Comparison of ENCODE assay signal across 14 cellular contexts in the genomic region with DNA sequence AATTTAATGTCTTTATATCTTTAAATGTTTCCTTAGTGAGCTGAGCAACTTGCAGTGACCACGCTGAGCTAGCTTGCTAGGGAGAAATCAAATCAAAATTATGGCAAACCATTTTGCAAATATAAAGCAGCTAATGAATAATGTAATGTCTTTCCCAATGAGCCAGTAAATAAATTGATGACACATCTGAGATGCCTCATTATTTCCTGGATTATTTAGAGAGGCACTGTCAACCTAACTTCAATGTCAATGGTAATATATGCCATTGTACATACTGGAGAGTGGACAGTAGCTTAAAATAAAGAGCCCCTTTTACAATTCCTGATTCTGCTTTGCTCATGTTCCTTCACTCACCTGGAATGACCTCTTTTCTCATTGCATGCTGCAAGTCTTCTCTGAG.
"Had no signal": no experiment of that assay in that cellular context is flagged by ENCODE, and none has a peak within 500 bp of the region (broad histone marks: within the 10 kb centered on the region; RNA-seq: fewer than 3 reads in every experiment).

No MANE protein-coding gene starts in this region.

- H3K36me3 Mint-ChIP-seq: activated naive CD4-positive, alpha-beta T cell treated with anti-CD3 and anti-CD28 coated beads, Interleukin-2, amount 10 ng/mL, durations not matched to agents 7 days and 5 days had no signal

- DNase-seq: activated B cell treated with CpG ODN at 0.5 μM for 24 hours; activated CD4-positive, alpha-beta T cell treated with anti-CD3 and anti-CD28 coated beads, Interleukin-2, amount 10 ng/mL, durations not matched to agents 24 days and 14 days; activated CD8-positive, alpha-beta memory T cell treated with anti-CD3 and anti-CD28 coated beads for 24 hours; activated naive CD4-positive, alpha-beta T cell treated with anti-CD3 and anti-CD28 coated beads, Interleukin-2, amount 10 ng/mL, durations not matched to agents 7 days and 5 days; adrenal gland; gastrocnemius medialis; naive thymus-derived CD4-positive, alpha-beta T cell; stimulated activated CD4-positive, alpha-beta T cell treated with anti-CD3 and anti-CD28 coated beads, Interleukin-4, amount 100 ng/mL, for 1 hour; stimulated activated CD8-positive, alpha-beta memory T cell treated with anti-CD3 and anti-CD28 coated beads, Interleukin-4, amount 100 ng/mL, for 48 hours; stimulated activated naive CD8-positive, alpha-beta T cell treated with anti-CD3 and anti-CD28 coated beads, Interleukin-15, amount 100 ng/mL, for 72 hours; T-helper 17 cell had no signal

- H3K4me3 Mint-ChIP-seq: activated B cell treated with CpG ODN at 0.5 μM for 24 hours; activated CD4-positive, alpha-beta T cell treated with anti-CD3 and anti-CD28 coated beads, Interleukin-2, amount 10 ng/mL, durations not matched to agents 24 days and 14 days; activated naive CD4-positive, alpha-beta T cell treated with anti-CD3 and anti-CD28 coated beads, Interleukin-2, amount 10 ng/mL, durations not matched to agents 7 days and 5 days; activated T-helper 17 cell treated with anti-CD3 and anti-CD28 coated beads, Interleukin-2, amount 50 U/mL, for 72 hours; dendritic cell treated with granulocyte-macrophage colony-stimulating factor and Interleukin-4, amounts not matched to agents 40 ng/mL and 50 ng/mL, for 4 days; naive thymus-derived CD4-positive, alpha-beta T cell; stimulated activated naive CD8-positive, alpha-beta T cell treated with anti-CD3 and anti-CD28 coated beads, Interleukin-15, amount 100 ng/mL, for 72 hours; T-helper 17 cell had no signal

- H3K4me1 Mint-ChIP-seq: activated naive CD4-positive, alpha-beta T cell treated with anti-CD3 and anti-CD28 coated beads, Interleukin-2, amount 10 ng/mL, durations not matched to agents 7 days and 5 days; activated T-helper 17 cell treated with anti-CD3 and anti-CD28 coated beads, Interleukin-2, amount 50 U/mL, for 72 hours; naive thymus-derived CD4-positive, alpha-beta T cell; stimulated activated naive CD8-positive, alpha-beta T cell treated with anti-CD3 and anti-CD28 coated beads, Interleukin-15, amount 100 ng/mL, for 72 hours; T-helper 17 cell had no signal

- FAIRE-seq: urothelium cell line had no signal

- ATAC-seq: activated T-helper 17 cell treated with anti-CD3 and anti-CD28 coated beads, Interleukin-2, amount 50 U/mL, for 72 hours; gastrocnemius medialis; naive thymus-derived CD4-positive, alpha-beta T cell; stimulated activated naive CD8-positive, alpha-beta T cell treated with anti-CD3 and anti-CD28 coated beads, Interleukin-15, amount 100 ng/mL, for 72 hours; T-helper 17 cell had no signal

- H3K27ac Mint-ChIP-seq: activated B cell treated with CpG ODN at 0.5 μM for 24 hours; activated CD4-positive, alpha-beta T cell treated with anti-CD3 and anti-CD28 coated beads, Interleukin-2, amount 10 ng/mL, durations not matched to agents 24 days and 14 days; activated naive CD4-positive, alpha-beta T cell treated with anti-CD3 and anti-CD28 coated beads, Interleukin-2, amount 10 ng/mL, durations not matched to agents 7 days and 5 days; activated T-helper 17 cell treated with anti-CD3 and anti-CD28 coated beads, Interleukin-2, amount 50 U/mL, for 72 hours; dendritic cell treated with granulocyte-macrophage colony-stimulating factor and Interleukin-4, amounts not matched to agents 40 ng/mL and 50 ng/mL, for 4 days; naive thymus-derived CD4-positive, alpha-beta T cell; T-helper 17 cell had no signal

- H3K4me3 ChIP-seq: adrenal gland, gastrocnemius medialis had no signal

- H3K27me3 ChIP-seq: adrenal gland, gastrocnemius medialis had no signal

- H3K9me3 ChIP-seq: adrenal gland, gastrocnemius medialis had no signal

- H3K27me3 Mint-ChIP-seq: activated T-helper 17 cell treated with anti-CD3 and anti-CD28 coated beads, Interleukin-2, amount 50 U/mL, for 72 hours had no signal

- H3K27ac ChIP-seq: adrenal gland, gastrocnemius medialis had no signal

- H3K9me3 Mint-ChIP-seq: activated naive CD4-positive, alpha-beta T cell treated with anti-CD3 and anti-CD28 coated beads, Interleukin-2, amount 10 ng/mL, durations not matched to agents 7 days and 5 days had no signal

- H3K36me3 ChIP-seq: adrenal gland, gastrocnemius medialis had no signal
